ENCODE assay signal across 8 cellular contexts in the genomic region with DNA sequence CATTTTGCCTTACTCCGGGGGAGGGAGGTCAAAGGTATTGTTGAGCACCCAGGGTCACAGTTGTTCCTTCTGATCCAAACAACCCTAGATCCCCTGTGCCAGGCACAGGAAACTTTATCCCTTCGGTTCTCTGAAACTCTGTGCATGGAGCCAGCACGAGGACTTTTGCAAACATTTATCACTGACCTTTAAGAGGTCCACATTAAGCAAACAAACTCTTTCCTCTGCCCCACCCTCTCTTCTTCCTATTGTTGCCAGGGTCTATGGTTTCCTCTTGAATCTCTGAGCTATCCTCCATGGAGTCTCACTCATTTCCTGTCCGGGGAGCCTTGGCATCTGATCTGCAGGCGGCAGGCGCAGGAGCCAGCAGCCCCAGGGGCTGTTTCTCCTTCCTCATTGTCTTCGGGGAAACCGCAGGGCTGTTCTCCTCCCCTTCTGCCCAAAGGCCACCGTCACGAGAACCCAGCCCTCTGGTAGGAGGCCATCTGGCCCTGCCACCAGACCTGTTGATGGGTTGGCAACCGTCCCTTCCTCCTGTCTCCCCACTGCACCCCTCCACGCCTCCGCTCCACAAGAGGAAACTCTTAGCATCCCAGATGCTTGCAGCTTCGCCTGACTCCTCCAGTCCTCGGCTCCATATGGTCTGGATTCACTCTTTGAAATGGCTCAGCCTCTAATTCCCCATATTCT.
DNase-seq lines count a peak whose midpoint lies in the region; ATAC-seq and TF ChIP-seq lines count a peak whose summit lies in the region.

No MANE protein-coding gene starts in this region.

- TF ChIP-seq CTCF in A673 (conservative IDR thresholded peaks at IDR 0.05; ENCODE audit: low read depth, low read length) = no peak
- no peak for TF ChIP-seq CTCF in adrenal gland (IDR thresholded peaks at IDR 0.05)

- H3K27ac Mint-ChIP-seq in stimulated activated naive B cell treated with anti-CD40 and anti-IgM and Interleukin-4, amounts not matched to agents 10 μg/mL and 1 μg/mL and 100 μg/mL, for 72 hours = no peak overlapping the region
- H3K27ac Mint-ChIP-seq in activated CD4-positive, alpha-beta T cell treated with anti-CD3 and anti-CD28 coated beads, Interleukin-2, amount 10 ng/mL, durations not matched to agents 24 days and 14 days = no peak overlapping the region

- H3K9me3 ChIP-seq in A673 (ENCODE audit: low read depth, low read length, poor library complexity, severe bottlenecking) (no peaks in the 10 kb centered on the region), adrenal gland (replicated peaks in 1 of 3) (no peaks in the 10 kb centered on the region)

- ATAC-seq in stimulated activated naive B cell treated with anti-CD40 and anti-IgM and Interleukin-4, amounts not matched to agents 10 μg/mL and 1 μg/mL and 100 μg/mL, for 72 hours (replicated peaks) = peak; percentile 76 to 80
- no peak for ATAC-seq in HG02798 (IDR thresholded peaks at IDR 0.05; ENCODE audit: poor library complexity, unreplicated experiment)

- H3K27me3 ChIP-seq in A673 (replicated peaks; ENCODE audit: insufficient read depth, low read depth, low read length, poor library complexity) (no peaks in the 10 kb centered on the region), adrenal gland (no peaks in the 10 kb centered on the region)

- peaks cover 6 to 12% of the 10 kb centered on the region in 2 donors for H3K9me3 Mint-ChIP-seq in stimulated activated naive B cell treated with anti-CD40 and anti-IgM and Interleukin-4, amounts not matched to agents 10 μg/mL and 1 μg/mL and 100 μg/mL, for 72 hours
- no peaks in the 10 kb centered on the region for H3K9me3 Mint-ChIP-seq in activated CD4-positive, alpha-beta T cell treated with anti-CD3 and anti-CD28 coated beads, Interleukin-2, amount 10 ng/mL, durations not matched to agents 24 days and 14 days

- WGBS in adrenal gland, 4 donors = 49 to 54% (median 52%) methylated on average over 15 of the region's 15 CpGs

- peaks cover 12% of the 10 kb centered on the region for H3K4me1 ChIP-seq in A673 (ENCODE audit: insufficient read depth, low read length, poor library complexity, severe bottlenecking)
- H3K4me1 ChIP-seq in adrenal gland (replicated peaks in 1 of 2) = peaks cover 6 to 8% of the 10 kb centered on the region in 2 donors

- no peaks in the 10 kb centered on the region for H3K36me3 Mint-ChIP-seq in stimulated activated naive B cell treated with anti-CD40 and anti-IgM and Interleukin-4, amounts not matched to agents 10 μg/mL and 1 μg/mL and 100 μg/mL, for 72 hours
- H3K36me3 Mint-ChIP-seq in activated CD4-positive, alpha-beta T cell treated with anti-CD3 and anti-CD28 coated beads, Interleukin-2, amount 10 ng/mL, durations not matched to agents 24 days and 14 days (ENCODE audit: low read depth) = no peaks in the 10 kb centered on the region

- no peak for TF ChIP-seq POLR2A in adrenal gland (IDR thresholded peaks at IDR 0.05)

- DNase-seq in A673 (ENCODE audit: low spot score) (peak; percentile 52), Kasumi-1 (lab: John Stamatoyannopoulos, UW) (peak; percentile 99 to 100), adrenal gland (peak; percentile 47 to 80 (median 74)), hypothalamus (lab: John Stamatoyannopoulos, UW) (peak in 43 of 51 donors; percentile 1 to 69 (median 27)), NCI-H2081 treated with DMSO at 0.1 percent for 48 hours (lab: John Stamatoyannopoulos, UW) (no peak)
- peak; percentile 0 for DNase-seq in stimulated activated naive B cell treated with anti-CD40 and anti-IgM and Interleukin-4, amounts not matched to agents 10 μg/mL and 1 μg/mL and 100 μg/mL, for 72 hours
- no peak for DNase-seq in activated CD4-positive, alpha-beta T cell treated with anti-CD3 and anti-CD28 coated beads, Interleukin-2, amount 10 ng/mL, durations not matched to agents 24 days and 14 days

- H3K27me3 Mint-ChIP-seq in stimulated activated naive B cell treated with anti-CD40 and anti-IgM and Interleukin-4, amounts not matched to agents 10 μg/mL and 1 μg/mL and 100 μg/mL, for 72 hours = peaks cover 0 to 6% of the 10 kb centered on the region in 2 donors
- H3K27me3 Mint-ChIP-seq in activated CD4-positive, alpha-beta T cell treated with anti-CD3 and anti-CD28 coated beads, Interleukin-2, amount 10 ng/mL, durations not matched to agents 24 days and 14 days = peaks cover 5% of the 10 kb centered on the region

- CTCF ChIA-PET in A673 (lab: Charles Lee) = no interaction called here

- POLR2A ChIA-PET in A673 (lab: Charles Lee; ENCODE audit: low non-redundant PET) = no interaction called here

- BruUV-seq in A673 (replicated peaks; lab: Mats Ljungman, UMichigan) = no TSS peak

- no peak overlapping the region for H3K27ac ChIP-seq in A673 (ENCODE audit: low read depth, low read length, poor library complexity, severe bottlenecking)
- H3K27ac ChIP-seq in adrenal gland = peak overlapping the region in 4 of 5 donors; percentile 8 to 75 (median 44)

- H3K4me3 ChIP-seq in A673 (ENCODE audit: low read depth, low read length, poor library complexity, severe bottlenecking) (no peak overlapping the region), adrenal gland (no peak overlapping the region)

- H3K36me3 ChIP-seq in A673 (ENCODE audit: insufficient read depth, low read length, poor library complexity, severe bottlenecking) = no peaks in the 10 kb centered on the region
- H3K36me3 ChIP-seq in adrenal gland (replicated peaks in 1 of 2) = no peaks in the 10 kb centered on the region

- intact Hi-C loops in A673 (cut with micrococcal nuclease; ENCODE audit: unreplicated experiment) (no loop called here), adrenal gland (cut with DNase I) (no loop called here)
- intact Hi-C loops in activated CD4-positive, alpha-beta T cell treated with anti-CD3 and anti-CD28 coated beads, Interleukin-2, amount 10 ng/mL, durations not matched to agents 24 days and 14 days (cut with micrococcal nuclease) = no loop called here

- H3K4me3 Mint-ChIP-seq in stimulated activated naive B cell treated with anti-CD40 and anti-IgM and Interleukin-4, amounts not matched to agents 10 μg/mL and 1 μg/mL and 100 μg/mL, for 72 hours = peak overlapping the region in 1 of 2 donors; percentile 56
- H3K4me3 Mint-ChIP-seq in activated CD4-positive, alpha-beta T cell treated with anti-CD3 and anti-CD28 coated beads, Interleukin-2, amount 10 ng/mL, durations not matched to agents 24 days and 14 days = no peak overlapping the region

- H3K4me1 Mint-ChIP-seq in stimulated activated naive B cell treated with anti-CD40 and anti-IgM and Interleukin-4, amounts not matched to agents 10 μg/mL and 1 μg/mL and 100 μg/mL, for 72 hours = peaks cover 5 to 14% of the 10 kb centered on the region in 2 donors
- H3K4me1 Mint-ChIP-seq in activated CD4-positive, alpha-beta T cell treated with anti-CD3 and anti-CD28 coated beads, Interleukin-2, amount 10 ng/mL, durations not matched to agents 24 days and 14 days = peaks cover 4% of the 10 kb centered on the region

Comparison
In these comparisons a context has a peak if more than half of its experiments do, and no peak if none do; other contexts are left out.
1. DNase-seq: peak in A673 (single experiment), Kasumi-1 (2 of 2), adrenal gland (7 of 7), hypothalamus (43 of 51) and stimulated activated naive B cell treated with anti-CD40 and anti-IgM and Interleukin-4, amounts not matched to agents 10 μg/mL and 1 μg/mL and 100 μg/mL, for 72 hours (single experiment); none in NCI-H2081 treated with DMSO at 0.1 percent for 48 hours (single experiment) and activated CD4-positive, alpha-beta T cell treated with anti-CD3 and anti-CD28 coated beads, Interleukin-2, amount 10 ng/mL, durations not matched to agents 24 days and 14 days (single experiment).